ENCODE assay signal across 1 cellular context in genomic region chr15:64754663-64755426, GRCh38.
TF ChIP-seq lines count a peak whose summit lies in the region.

No MANE protein-coding gene starts in this region.

TF ChIP-seq in HepG2, 621 proteins besides CTCF, POLR2A, EP300 and RAD21 (continued from another document):
- TF ChIP-seq SKIL (CRISPR knock-in tag; IDR thresholded peaks at IDR 0.05; ENCODE audit: borderline replicate concordance) (no peak), XBP1 (CRISPR knock-in tag; IDR thresholded peaks at IDR 0.05) (no peak), ZHX1 (CRISPR knock-in tag; IDR thresholded peaks at IDR 0.05; ENCODE audit: low read depth) (no peak), ZFP37 (CRISPR knock-in tag; IDR thresholded peaks at IDR 0.05; ENCODE audit: borderline replicate concordance) (no peak), ZNF547 (CRISPR knock-in tag; IDR thresholded peaks at IDR 0.05) (no peak), ZNF644 (CRISPR knock-in tag; IDR thresholded peaks at IDR 0.05; ENCODE audit: low read depth) (no peak), STAT5B (CRISPR knock-in tag; IDR thresholded peaks at IDR 0.05) (no peak), PAXIP1 (CRISPR knock-in tag; conservative IDR thresholded peaks at IDR 0.05) (no peak), RNF219 (CRISPR knock-in tag; IDR thresholded peaks at IDR 0.05) (no peak), ISX (CRISPR knock-in tag; conservative IDR thresholded peaks at IDR 0.05) (no peak), TARDBP (CRISPR knock-in tag; IDR thresholded peaks at IDR 0.05) (no peak), PRDM10 (CRISPR knock-in tag; IDR thresholded peaks at IDR 0.05; ENCODE audit: low read depth) (no peak)
